In the genomic region with DNA sequence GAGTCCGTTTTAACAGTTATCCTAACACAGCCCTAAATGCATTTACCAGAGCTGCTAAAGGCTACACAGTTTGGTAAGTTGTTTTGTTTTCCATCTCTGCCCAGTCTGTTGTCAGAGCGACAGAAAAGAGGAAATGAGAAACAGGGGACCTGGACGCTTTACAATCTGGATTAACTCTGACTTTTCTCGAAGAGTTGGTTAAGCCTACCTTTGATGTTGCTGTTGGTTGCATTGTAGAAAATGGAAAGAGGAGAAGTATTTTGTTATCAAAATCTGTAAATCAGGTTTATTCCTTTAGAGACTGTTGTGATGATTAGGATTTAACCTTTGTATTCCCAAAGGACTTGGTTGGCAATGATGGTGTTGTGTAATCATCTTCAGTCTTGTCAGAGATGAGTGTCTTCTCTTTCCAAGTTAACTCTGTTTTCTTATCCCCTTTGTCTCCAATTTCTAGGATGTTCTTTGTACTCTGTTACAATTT, we compare ENCODE assay signal across 8 cellular contexts. TPM values are rescaled to one million over a fixed set of nuclear protein-coding genes. Genes with fewer than 3 reads are reported as not detected.
DNase-seq lines count a peak whose midpoint lies in the region; ATAC-seq and TF ChIP-seq lines count a peak whose summit lies in the region.

No MANE protein-coding gene starts in this region.

- H3K27me3 ChIP-seq in cardiac muscle cell (no peaks in the 10 kb centered on the region), NT2/D1 (ENCODE audit: insufficient read depth, insufficient read length) (no peaks in the 10 kb centered on the region)

- 7% methylated on average over 4 of the region's 4 CpGs for WGBS in urinary bladder

- H3K4me1 ChIP-seq in cardiac muscle cell (ENCODE audit: low read depth) (peaks cover 3% of the 10 kb centered on the region), NT2/D1 (ENCODE audit: insufficient read depth, insufficient read length) (no peaks in the 10 kb centered on the region), urinary bladder (ENCODE audit: insufficient read depth) (no peaks in the 10 kb centered on the region)

- peak overlapping the region; percentile 45 for H3K9ac ChIP-seq in NT2/D1 (ENCODE audit: insufficient read length, low read depth)

- H3K36me3 ChIP-seq in cardiac muscle cell = no peaks in the 10 kb centered on the region
- no peaks in the 10 kb centered on the region for H3K36me3 ChIP-seq in NT2/D1 (ENCODE audit: insufficient read depth, insufficient read length, low read length)
- H3K36me3 ChIP-seq in urinary bladder (ENCODE audit: insufficient read depth) = no peaks in the 10 kb centered on the region

- H3K9me3 ChIP-seq in cardiac muscle cell (ENCODE audit: low read depth) (no peaks in the 10 kb centered on the region), NT2/D1 (ENCODE audit: insufficient read depth, low read length) (no peaks in the 10 kb centered on the region)

- H3K4me3 ChIP-seq in cardiac muscle cell (peak overlapping the region; percentile 54), NT2/D1 (ENCODE audit: insufficient read length, low read depth) (peak overlapping the region; percentile 66), urinary bladder (ENCODE audit: low read depth, low read length) (peak overlapping the region; percentile 59)

- DNase-seq in cardiac muscle cell (ENCODE audit: low read depth in 1 of 2, low spot score in 1 of 2) (peak in 1 of 2 donors; percentile 70), cardiac septum (ENCODE audit: low spot score) (no peak), NT2/D1 (ENCODE audit: low read depth, low spot score) (no peak), cerebellar cortex (ENCODE audit: low spot score) (peak; percentile 70), lung microvascular endothelial cell (ENCODE audit: low read depth in 2 of 2) (peak; percentile 52 to 79), HK-2 (ENCODE audit: unreplicated experiment) (no peak)

- TF ChIP-seq CTCF in cardiac muscle cell (IDR thresholded peaks at IDR 0.05; ENCODE audit: low read depth, low read length) = no peak

- ATAC-seq in HG02678 (IDR thresholded peaks at IDR 0.05; ENCODE audit: unreplicated experiment) = peak; percentile 28

- H3K27ac ChIP-seq in cardiac muscle cell (peak overlapping the region; percentile 16), urinary bladder (ENCODE audit: low read depth) (peak overlapping the region; percentile 50)

- intact Hi-C loops in cardiac septum (cut with DNase I) = no loop called here

RNA-seq across cellular contexts. Expression of gene ANGPTL5, which starts 0.5 kb away (rescaled TPM):
- total RNA-seq in cardiac muscle cell (not detected in 2 replicates), cardiac septum (1.9 TPM), lung microvascular endothelial cell (not detected in 2 replicates), urinary bladder (not detected)
- polyA plus RNA-seq in cardiac muscle cell (not detected in 2 replicates), urinary bladder (0.51 TPM)

RNA-seq across cellular contexts. Expression of gene CEP126, which starts 1.0 kb away (rescaled TPM):
- total RNA-seq in cardiac muscle cell (0.53 and 1.2 TPM in 2 replicates), cardiac septum (1.5 TPM), lung microvascular endothelial cell (0.40 and 0.65 TPM in 2 replicates), urinary bladder (8.2 TPM)
- polyA plus RNA-seq in cardiac muscle cell (1.5 and 1.9 TPM in 2 replicates), urinary bladder (3.2 TPM)

Comparison
In these comparisons a context has a peak if more than half of its experiments do, and no peak if none do; other contexts are left out.
1. DNase-seq: peak in cerebellar cortex (single experiment) and lung microvascular endothelial cell (2 of 2); none in cardiac septum (single experiment), NT2/D1 (single experiment) and HK-2 (single experiment).
2. Peak in every context shown above with its lines, with median percentiles within 50 percentile points of each other: H3K4me3 ChIP-seq.